21 cellular contexts compared by ENCODE assay signal in the genomic region with DNA sequence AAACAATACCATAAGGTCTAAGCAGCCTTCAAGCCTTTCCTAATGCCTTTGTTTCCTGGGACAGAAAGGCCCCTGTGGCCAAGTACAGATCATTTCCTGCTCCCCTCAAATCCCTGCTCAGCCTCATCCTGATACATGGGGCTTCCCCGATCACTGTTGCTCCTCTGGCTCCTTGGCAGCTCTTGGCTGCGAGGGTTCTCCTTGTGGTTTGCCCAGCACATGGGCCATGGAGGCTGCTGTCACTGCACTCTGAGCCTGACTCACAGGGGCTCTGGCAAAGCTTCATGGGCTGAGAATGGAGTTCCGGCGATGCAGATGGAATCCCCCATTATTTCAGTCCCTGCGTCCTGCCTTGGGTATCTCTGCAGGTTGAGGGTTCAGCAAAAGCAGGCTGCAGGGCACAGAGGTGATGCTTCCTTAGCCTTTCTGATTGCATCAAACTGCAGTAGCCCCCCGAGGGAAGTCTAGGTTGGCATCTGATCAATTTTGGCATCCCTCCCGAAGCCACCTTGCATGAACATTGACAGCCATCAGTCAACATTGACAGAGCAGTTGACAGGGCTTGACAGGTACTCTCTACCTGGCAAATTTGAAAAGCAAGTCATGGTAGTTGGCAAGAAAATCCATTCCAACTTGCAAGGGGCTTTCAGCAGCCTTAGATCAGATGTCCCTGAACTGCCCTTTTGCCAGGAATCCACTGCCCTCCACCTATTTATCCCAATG.
"Had no signal": no experiment of that assay in that cellular context is flagged by ENCODE, and none has a peak within 500 bp of the region (broad histone marks: within the 10 kb centered on the region; RNA-seq: fewer than 3 reads in every experiment).

No MANE protein-coding gene starts in this region.

- DNase-seq: activated CD4-positive, alpha-beta T cell treated with anti-CD3 and anti-CD28 coated beads for 4 hours; activated CD4-positive, alpha-beta T cell treated with anti-CD3 and anti-CD28 coated beads, Interleukin-2, amount 50 U/mL, for 48 hours; activated CD4-positive, CD25-positive, alpha-beta regulatory T cell; activated effector memory CD4-positive, alpha-beta T cell treated with Interleukin-2 at 50 U/mL for 16 hours; activated naive CD4-positive, alpha-beta T cell treated with anti-CD3 and anti-CD28 coated beads for 36 hours; activated naive CD8-positive, alpha-beta T cell treated with anti-CD3 and anti-CD28 coated beads, Interleukin-2, amount 10 ng/mL, durations not matched to agents 7 days and 5 days; activated T-cell treated with anti-CD3 and anti-CD28 coated beads, Interleukin-2, amount 50 U/mL, for 48 hours; amniotic stem cell; cerebellar nuclear complex; left lung; occipital lobe; sigmoid colon; stimulated activated CD4-positive, alpha-beta T cell treated with anti-CD3 and anti-CD28 coated beads, Interleukin-2, amount 100 ng/mL, for 48 hours; stimulated activated CD8-positive, alpha-beta memory T cell treated with anti-CD3 and anti-CD28 coated beads, Interleukin-4, amount 100 ng/mL, for 48 hours; stimulated activated naive B cell treated with anti-CD40 and anti-IgM and Interleukin-4, amounts not matched to agents 10 μg/mL and 1 μg/mL and 100 μg/mL, for 72 hours; SW 1271; T-helper 17 cell; upper lobe of left lung had no signal

- H3K27me3 ChIP-seq: left lung, sigmoid colon, upper lobe of left lung had no signal

- H3K9me3 ChIP-seq: gastroesophageal sphincter, left lung, sigmoid colon, upper lobe of left lung had no signal

- H3K27ac ChIP-seq: coronary artery, gastroesophageal sphincter, left lung, sigmoid colon, upper lobe of left lung had no signal

- H3K4me1 ChIP-seq: gastroesophageal sphincter, left lung, upper lobe of left lung had no signal

- H3K4me3 ChIP-seq: coronary artery, gastroesophageal sphincter, left lung, lung, sigmoid colon, upper lobe of left lung had no signal

- H3K36me3 ChIP-seq: gastroesophageal sphincter, left lung, sigmoid colon, upper lobe of left lung had no signal
